In the genomic region with DNA sequence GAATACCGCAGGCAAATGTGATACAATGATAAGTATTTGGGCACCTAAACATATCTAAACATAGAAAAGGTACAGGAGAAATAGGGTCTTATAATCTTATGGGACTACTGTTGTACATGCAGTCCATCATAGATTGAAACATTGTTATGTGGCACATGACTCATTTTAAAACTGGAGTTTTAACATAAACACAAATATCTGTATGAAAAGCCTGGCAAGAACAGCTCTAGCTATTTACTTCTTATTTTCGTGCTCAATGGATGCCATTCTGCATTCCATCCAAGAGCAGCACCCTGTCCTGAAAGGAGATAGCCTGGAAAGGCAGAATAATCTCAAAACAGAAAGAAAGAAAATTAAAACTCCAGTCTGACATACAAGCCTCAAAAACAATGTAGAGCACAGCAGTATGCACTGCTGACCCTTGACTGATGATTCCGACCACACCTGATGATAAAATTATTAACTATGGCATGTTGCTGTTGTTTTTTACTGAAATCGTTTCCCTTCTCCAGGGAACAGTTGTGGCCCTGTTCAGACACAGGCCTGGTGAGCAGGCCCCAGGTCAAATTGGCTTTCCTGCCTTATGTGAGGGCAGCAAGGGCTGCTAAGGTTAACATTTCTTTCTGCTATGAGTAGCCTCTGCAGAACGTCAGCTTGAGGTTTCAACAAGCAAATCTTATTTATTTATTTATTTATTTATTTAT, we compare ENCODE assay signal across 1 cellular context.
TF ChIP-seq lines count a peak whose summit lies in the region.

No MANE protein-coding gene starts in this region.

TF ChIP-seq in WTC11, 78 proteins besides CTCF, POLR2A, EP300 and RAD21:
- no peak for TF ChIP-seq SMAD4 (CRISPR knock-in tag; IDR thresholded peaks at IDR 0.05)
- TF ChIP-seq GABPB1 (CRISPR knock-in tag; IDR thresholded peaks at IDR 0.05): no peak
- no peak for TF ChIP-seq AFF4 (CRISPR knock-in tag; IDR thresholded peaks at IDR 0.05; ENCODE audit: borderline replicate concordance)
- TF ChIP-seq RELA (CRISPR knock-in tag; IDR thresholded peaks at IDR 0.05; ENCODE audit: borderline replicate concordance): no peak
- no peak for TF ChIP-seq NFE2L1 (CRISPR knock-in tag; IDR thresholded peaks at IDR 0.05)
- TF ChIP-seq MYBL2 (CRISPR knock-in tag; IDR thresholded peaks at IDR 0.05): no peak
- no peak for TF ChIP-seq HMGA2 (CRISPR knock-in tag; IDR thresholded peaks at IDR 0.05)
- no peak for TF ChIP-seq SMAD3 (CRISPR knock-in tag; IDR thresholded peaks at IDR 0.05; ENCODE audit: borderline replicate concordance)
- no peak for TF ChIP-seq ARID4B (CRISPR knock-in tag; IDR thresholded peaks at IDR 0.05; ENCODE audit: borderline replicate concordance)
- TF ChIP-seq TP53 (CRISPR knock-in tag; IDR thresholded peaks at IDR 0.05): no peak
- TF ChIP-seq ZNF281 (CRISPR knock-in tag; IDR thresholded peaks at IDR 0.05): no peak
- TF ChIP-seq FOXK1 (CRISPR knock-in tag; IDR thresholded peaks at IDR 0.05): no peak
- no peak for TF ChIP-seq CDX4 (CRISPR knock-in tag; IDR thresholded peaks at IDR 0.05; ENCODE audit: borderline replicate concordance)
- TF ChIP-seq CREM (CRISPR knock-in tag; IDR thresholded peaks at IDR 0.05): no peak
- TF ChIP-seq, protein P1, sequence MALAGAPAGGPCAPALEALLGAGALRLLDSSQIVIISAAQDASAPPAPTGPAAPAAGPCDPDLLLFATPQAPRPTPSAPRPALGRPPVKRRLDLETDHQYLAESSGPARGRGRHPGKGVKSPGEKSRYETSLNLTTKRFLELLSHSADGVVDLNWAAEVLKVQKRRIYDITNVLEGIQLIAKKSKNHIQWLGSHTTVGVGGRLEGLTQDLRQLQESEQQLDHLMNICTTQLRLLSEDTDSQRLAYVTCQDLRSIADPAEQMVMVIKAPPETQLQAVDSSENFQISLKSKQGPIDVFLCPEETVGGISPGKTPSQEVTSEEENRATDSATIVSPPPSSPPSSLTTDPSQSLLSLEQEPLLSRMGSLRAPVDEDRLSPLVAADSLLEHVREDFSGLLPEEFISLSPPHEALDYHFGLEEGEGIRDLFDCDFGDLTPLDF (CRISPR knock-in tag; IDR thresholded peaks at IDR 0.05): no peak
- no peak for TF ChIP-seq ZNF263 (CRISPR knock-in tag; IDR thresholded peaks at IDR 0.05; ENCODE audit: low read depth)
